Comparison of ENCODE assay signal across 1 cellular context in genomic region chr11:111459506-111460270, GRCh38.
TF ChIP-seq lines count a peak whose summit lies in the region.

No MANE protein-coding gene starts in this region.

TF ChIP-seq in WTC11, 78 proteins besides CTCF, POLR2A, EP300 and RAD21:
- no peak for TF ChIP-seq OVOL2 (CRISPR knock-in tag; IDR thresholded peaks at IDR 0.05; ENCODE audit: borderline replicate concordance)
- TF ChIP-seq ZNF232 (CRISPR knock-in tag; IDR thresholded peaks at IDR 0.05), result no peak
- no peak for TF ChIP-seq PRRX2 (CRISPR knock-in tag; IDR thresholded peaks at IDR 0.05)
- no peak for TF ChIP-seq FOXK1 (CRISPR knock-in tag; IDR thresholded peaks at IDR 0.05)
- no peak for TF ChIP-seq AR (CRISPR knock-in tag; IDR thresholded peaks at IDR 0.05)
- no peak for TF ChIP-seq MAX (CRISPR knock-in tag; IDR thresholded peaks at IDR 0.05)
- TF ChIP-seq ZNF532 (CRISPR knock-in tag; IDR thresholded peaks at IDR 0.05; ENCODE audit: borderline replicate concordance), result no peak
- no peak for TF ChIP-seq SMAD3 (CRISPR knock-in tag; IDR thresholded peaks at IDR 0.05; ENCODE audit: borderline replicate concordance)
- TF ChIP-seq ZBTB43 (CRISPR knock-in tag; IDR thresholded peaks at IDR 0.05), result no peak
- TF ChIP-seq ARID4B (CRISPR knock-in tag; IDR thresholded peaks at IDR 0.05; ENCODE audit: borderline replicate concordance), result no peak
- no peak for TF ChIP-seq ZNF671 (CRISPR knock-in tag; IDR thresholded peaks at IDR 0.05)
- TF ChIP-seq GTF2I (CRISPR knock-in tag; conservative IDR thresholded peaks at IDR 0.05), result no peak
- TF ChIP-seq CBFB (CRISPR knock-in tag; IDR thresholded peaks at IDR 0.05; ENCODE audit: low read depth), result no peak
- no peak for TF ChIP-seq ESRRA (CRISPR knock-in tag; IDR thresholded peaks at IDR 0.05; ENCODE audit: borderline replicate concordance)
